Comparison of ENCODE assay signal across 15 cellular contexts in the genomic region with DNA sequence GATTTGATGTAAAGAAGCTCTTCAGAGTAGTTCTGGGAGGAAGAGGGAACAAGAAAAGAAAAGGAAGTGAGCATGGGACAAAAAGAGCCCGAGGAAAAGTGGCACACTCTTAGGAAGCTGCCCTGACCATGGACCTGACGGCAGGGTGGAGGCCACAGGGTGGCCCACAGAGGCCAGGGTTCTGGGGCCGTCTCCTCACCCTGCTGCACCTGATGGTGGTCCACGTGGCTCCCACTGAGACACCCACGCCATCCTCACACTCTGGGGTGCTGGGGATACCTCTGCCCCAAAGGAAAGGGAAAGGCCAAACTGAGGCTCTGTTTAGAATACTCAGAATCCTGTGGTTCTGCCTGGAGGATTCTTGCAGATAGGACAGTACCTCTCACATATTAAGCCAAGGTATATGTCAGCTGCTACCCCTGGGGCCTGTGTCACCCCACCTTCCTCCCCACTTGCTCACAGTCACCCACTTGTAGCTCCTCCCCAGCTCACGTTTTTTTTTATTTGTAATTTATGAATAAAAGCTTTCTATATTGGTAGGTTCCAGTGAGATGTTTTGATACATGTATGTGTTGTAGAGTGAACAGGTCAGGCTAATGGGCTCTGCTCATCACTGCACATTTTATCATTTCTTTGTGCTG.
"Had no signal": no experiment of that assay in that cellular context is flagged by ENCODE, and none has a peak within 500 bp of the region (broad histone marks: within the 10 kb centered on the region; RNA-seq: fewer than 3 reads in every experiment).

No MANE protein-coding gene starts in this region.

- H3K4me3 ChIP-seq: lung, tibial nerve had no signal

- H3K27me3 ChIP-seq: tibial nerve had no signal

- H3K27ac Mint-ChIP-seq: activated CD4-positive, alpha-beta T cell treated with anti-CD3 and anti-CD28 coated beads, Interleukin-2, amount 10 ng/mL, durations not matched to agents 7 days and 5 days; activated CD8-positive, alpha-beta memory T cell treated with anti-CD3 and anti-CD28 coated beads, Interleukin-2, amount 10 ng/mL, durations not matched to agents 7 days and 5 days; endodermal cell; T-helper 1 cell treated with Interleukin-12 subunit alpha and Interleukin-12 subunit beta and Interleukin-4 antibody, amounts not matched to agents 30 μg/mL and 1 μg/mL, for 36 hours; WTC11 had no signal

- H3K36me3 ChIP-seq: tibial nerve had no signal

- H3K4me3 Mint-ChIP-seq: activated CD4-positive, alpha-beta T cell treated with anti-CD3 and anti-CD28 coated beads, Interleukin-2, amount 10 ng/mL, durations not matched to agents 7 days and 5 days; activated CD8-positive, alpha-beta memory T cell treated with anti-CD3 and anti-CD28 coated beads, Interleukin-2, amount 10 ng/mL, durations not matched to agents 7 days and 5 days; activated T-cell treated with anti-CD3 and anti-CD28 coated beads, Interleukin-2, amount 50 U/mL, for 4 hours; endodermal cell; naive B cell; T-helper 1 cell treated with Interleukin-12 subunit alpha and Interleukin-12 subunit beta and Interleukin-4 antibody, amounts not matched to agents 30 μg/mL and 1 μg/mL, for 36 hours; WTC11 had no signal

- H3K9me3 ChIP-seq: tibial nerve had no signal

- ATAC-seq: activated CD8-positive, alpha-beta memory T cell treated with anti-CD3 and anti-CD28 coated beads, Interleukin-2, amount 10 ng/mL, durations not matched to agents 7 days and 5 days had no signal

- H3K36me3 Mint-ChIP-seq: activated CD8-positive, alpha-beta memory T cell treated with anti-CD3 and anti-CD28 coated beads, Interleukin-2, amount 10 ng/mL, durations not matched to agents 7 days and 5 days; naive B cell; WTC11 had no signal

- H3K27me3 Mint-ChIP-seq: activated CD4-positive, alpha-beta T cell treated with anti-CD3 and anti-CD28 coated beads, Interleukin-2, amount 10 ng/mL, durations not matched to agents 7 days and 5 days; activated CD8-positive, alpha-beta memory T cell treated with anti-CD3 and anti-CD28 coated beads, Interleukin-2, amount 10 ng/mL, durations not matched to agents 7 days and 5 days; naive B cell had no signal

- H3K27ac ChIP-seq: tibial nerve had no signal

- H3K4me1 Mint-ChIP-seq: activated CD4-positive, alpha-beta T cell treated with anti-CD3 and anti-CD28 coated beads, Interleukin-2, amount 10 ng/mL, durations not matched to agents 7 days and 5 days; activated CD8-positive, alpha-beta memory T cell treated with anti-CD3 and anti-CD28 coated beads, Interleukin-2, amount 10 ng/mL, durations not matched to agents 7 days and 5 days; endodermal cell; naive B cell; WTC11 had no signal

- DNase-seq: activated CD4-positive, alpha-beta T cell treated with anti-CD3 and anti-CD28 coated beads, Interleukin-2, amount 10 ng/mL, durations not matched to agents 7 days and 5 days; activated CD8-positive, alpha-beta memory T cell treated with anti-CD3 and anti-CD28 coated beads, Interleukin-2, amount 10 ng/mL, durations not matched to agents 7 days and 5 days; activated gamma-delta T cell; activated T-cell treated with anti-CD3 and anti-CD28 coated beads, Interleukin-2, amount 50 U/mL, for 4 hours; caudate nucleus; erythroblast; naive B cell; SHP77 treated with DMSO at 0.1 percent for 48 hours; stimulated activated CD4-positive, alpha-beta T cell treated with anti-CD3 and anti-CD28 coated beads, Interleukin-15, amount 100 ng/mL, for 24 hours; stimulated activated CD4-positive, alpha-beta T cell treated with anti-CD3 and anti-CD28 coated beads, Interleukin-4, amount 100 ng/mL, for 24 hours had no signal

- H3K9me3 Mint-ChIP-seq: activated CD4-positive, alpha-beta T cell treated with anti-CD3 and anti-CD28 coated beads, Interleukin-2, amount 10 ng/mL, durations not matched to agents 7 days and 5 days; activated T-cell treated with anti-CD3 and anti-CD28 coated beads, Interleukin-2, amount 50 U/mL, for 4 hours; endodermal cell; naive B cell; T-helper 1 cell treated with Interleukin-12 subunit alpha and Interleukin-12 subunit beta and Interleukin-4 antibody, amounts not matched to agents 30 μg/mL and 1 μg/mL, for 36 hours; WTC11 had no signal
